Comparison of ENCODE assay signal across 7 cellular contexts in genomic region chr6:16390909-16391450, GRCh38.
DNase-seq lines count a peak whose midpoint lies in the region; ATAC-seq, FAIRE-seq and TF ChIP-seq lines count a peak whose summit lies in the region.
"Not testable (repeated sequence)": the region's sequence is repeated elsewhere in the genome, so short reads cannot be mapped to it uniquely, and the experiment has no call there.

No MANE protein-coding gene starts in this region.

- H3K9me3 Mint-ChIP-seq in HFFc6, result not testable (repeated sequence)

- not testable (repeated sequence) for H3K79me2 ChIP-seq in K562 (ENCODE audit: control insufficient read depth, insufficient read depth, low read length)

- not testable (repeated sequence) for H3K36me3 ChIP-seq in K562 (ENCODE audit: control insufficient read depth, insufficient read depth, low read length); cardiac muscle cell; right lobe of liver; neutrophil; skeletal muscle satellite cell (ENCODE audit: insufficient read depth, low read length); tibial artery

- not testable (repeated sequence) for H3K9ac ChIP-seq in K562 (ENCODE audit: insufficient read depth in 1 of 2, low read depth in 2 of 2, low read length in 2 of 2)
- H3K9ac ChIP-seq in skeletal muscle satellite cell (ENCODE audit: low read depth, low read length), result peak overlapping the region; percentile 60

- CTCF ChIA-PET in K562 (lab: Yijun Ruan, JAX; ENCODE audit: low intra/inter-chr PET ratio), result not testable (repeated sequence)

- in situ Hi-C loops in K562 (cut with MboI), result not testable (repeated sequence)

- peaks cover 14% of the 10 kb centered on the region; the same call in 1 of the 2 replicates for H3K36me3 Mint-ChIP-seq in HFFc6 (ENCODE audit: low read depth)

- H3K27ac ChIP-seq in K562 (ENCODE audit: extremely low read depth, low read depth, low read length), result not testable (repeated sequence)
- H3K27ac ChIP-seq in cardiac muscle cell (peak overlapping the region; percentile 30), right lobe of liver (peak overlapping the region in 2 of 3 donors; percentile 49 to 63), neutrophil (peak overlapping the region; percentile 42), tibial artery (peak overlapping the region; percentile 68 to 75)

- not testable (repeated sequence) for H3K9me3 ChIP-seq in K562 (replicated peaks; ENCODE audit: control insufficient read depth, insufficient read depth, low read depth, low read length); cardiac muscle cell (ENCODE audit: low read depth); right lobe of liver; neutrophil; skeletal muscle satellite cell (replicated peaks; ENCODE audit: low read length); tibial artery

- intact Hi-C loops in K562 (cut with micrococcal nuclease); right lobe of liver (cut with DNase I); tibial artery (cut with DNase I; ENCODE audit: low total_unique reads): not testable (repeated sequence)

- H3K9me1 ChIP-seq in K562 (ENCODE audit: control insufficient read depth, insufficient read depth, low read length), result not testable (repeated sequence)

- not testable (repeated sequence) for H2AFZ ChIP-seq in K562 (ENCODE audit: low read depth, low read length)

- peak overlapping the region; percentile 93 for H3K27ac Mint-ChIP-seq in HFFc6

- H3K4me1 Mint-ChIP-seq in HFFc6 (ENCODE audit: low read depth), result peaks cover 59% of the 10 kb centered on the region

- peaks cover 20 to 24% of the 10 kb centered on the region in 2 experiments; a peak in 4 of 5 replicates for H3K27me3 ChIP-seq in K562 (ENCODE audit: control insufficient read depth in 2 of 2, insufficient read depth in 2 of 2, low read length in 2 of 2)
- H3K27me3 ChIP-seq in cardiac muscle cell; right lobe of liver; neutrophil; skeletal muscle satellite cell (ENCODE audit: control insufficient read depth, insufficient read depth, low read length); tibial artery: not testable (repeated sequence)

- not testable (repeated sequence) for H4K20me1 ChIP-seq in K562 (replicated peaks; ENCODE audit: control insufficient read depth, insufficient read depth, low read length)

- POLR2A ChIA-PET in K562 (lab: Yijun Ruan, JAX), result not testable (repeated sequence)

- not testable (repeated sequence) for TF ChIP-seq RAD21 in K562 (CRISPR knock-in tag; conservative IDR thresholded peaks at IDR 0.05 in 1 of 2, IDR thresholded peaks at IDR 0.05 in 1 of 2)

- not testable (repeated sequence) for H3K27me3 Mint-ChIP-seq in HFFc6 (ENCODE audit: insufficient read depth)

- H3K4me2 ChIP-seq in K562 (ENCODE audit: insufficient read depth, low read length), result not testable (repeated sequence)
- H3K4me2 ChIP-seq in skeletal muscle satellite cell (ENCODE audit: low read length), result peak overlapping the region; percentile 50

- H3K4me3 ChIP-seq in K562; cardiac muscle cell; right lobe of liver; neutrophil (ENCODE audit: low read depth in 1 of 2, low read length in 1 of 2); skeletal muscle satellite cell (ENCODE audit: low read length); tibial artery: not testable (repeated sequence)

- not testable (repeated sequence) for TF ChIP-seq EP300 in K562 (IDR thresholded peaks at IDR 0.05; ENCODE audit: low read length)

- not testable (repeated sequence) for TF ChIP-seq CTCF in HFFc6 (IDR thresholded peaks at IDR 0.05); K562 (IDR thresholded peaks at IDR 0.05 in 2 of 3, conservative IDR thresholded peaks at IDR 0.05 in 1 of 3; ENCODE audit: insufficient read depth in 2 of 3, low read depth in 1 of 3, low read length in 3 of 3); cardiac muscle cell (IDR thresholded peaks at IDR 0.05; ENCODE audit: low read depth, low read length); right lobe of liver (IDR thresholded peaks at IDR 0.05); neutrophil (IDR thresholded peaks at IDR 0.05); tibial artery (IDR thresholded peaks at IDR 0.05)

- 20% methylated on average over 6 of the region's 6 CpGs for WGBS in K562 (ENCODE audit: insufficient coverage, low coverage, missing lambda C conversion rate)
- WGBS in right lobe of liver (ENCODE audit: insufficient coverage, low coverage, low lambda C conversion rate, missing lambda C conversion rate), result 97% methylated on average over 6 of the region's 6 CpGs

- ATAC-seq in K562, result peak; percentile 51; the same call in 1 of the 3 replicates
- ATAC-seq in right lobe of liver, result not testable (repeated sequence)

- FAIRE-seq in K562 (lab: Jason Lieb, UNC), result not testable (repeated sequence)

- not testable (repeated sequence) for DNase-seq in HFFc6; K562 (ENCODE audit: extremely low read depth in 1 of 4, low spot score in 3 of 4); cardiac muscle cell (ENCODE audit: low read depth in 1 of 2, low spot score in 1 of 2); right lobe of liver; tibial artery

- H3K4me1 ChIP-seq in K562 (replicated peaks in 1 of 2; ENCODE audit: control insufficient read depth in 2 of 2, insufficient read depth in 2 of 2, low read length in 2 of 2); cardiac muscle cell (ENCODE audit: low read depth); neutrophil (ENCODE audit: control insufficient read depth in 1 of 2, insufficient read depth in 1 of 2, low read depth in 1 of 2, low read length in 1 of 2): not testable (repeated sequence)
- H3K4me1 ChIP-seq in right lobe of liver (peaks cover 0 to 13% (median 2%) of the 10 kb centered on the region in 4 donors), skeletal muscle satellite cell (ENCODE audit: control insufficient read depth, insufficient read depth, low read length) (peaks cover 25% of the 10 kb centered on the region), tibial artery (peaks cover 0 to 20% (median 11%) of the 10 kb centered on the region in 4 donors)

- TF ChIP-seq POLR2A in K562 (conservative IDR thresholded peaks at IDR 0.05); right lobe of liver (IDR thresholded peaks at IDR 0.05): not testable (repeated sequence)

- BruUV-seq in K562 (replicated peaks; lab: Mats Ljungman, UMichigan), result not testable (repeated sequence)

- peak overlapping the region; percentile 34 for H3K4me3 Mint-ChIP-seq in HFFc6

TF ChIP-seq in K562, 482 proteins besides CTCF, POLR2A, EP300 and RAD21 (continues in another document):
- peak; percentile 75 for TF ChIP-seq CEBPG (CRISPR knock-in tag; IDR thresholded peaks at IDR 0.05)
- TF ChIP-seq CEBPG (tag; conservative IDR thresholded peaks at IDR 0.05 in 1 of 2, IDR thresholded peaks at IDR 0.05 in 1 of 2), result peak; percentile 90 to 96
- TF ChIP-seq NR2C2 (CRISPR knock-in tag; IDR thresholded peaks at IDR 0.05); JUND (tag; IDR thresholded peaks at IDR 0.05; ENCODE audit: borderline replicate concordance, low read depth, low read length); ATF1 (CRISPR knock-in tag; IDR thresholded peaks at IDR 0.05): not testable (repeated sequence)
- TF ChIP-seq NR2C2 (tag; IDR thresholded peaks at IDR 0.05), result peak; percentile 50; the same call in 1 of the 2 replicates
- peak; percentile 63 for TF ChIP-seq MAFG (tag; conservative IDR thresholded peaks at IDR 0.05)
- peak; percentile 60; the same call in 1 of the 2 replicates for TF ChIP-seq ZNF175 (CRISPR knock-in tag; IDR thresholded peaks at IDR 0.05; ENCODE audit: low read depth)
- 0 out of 2 replicates have a peak, but pooled peaks have one; percentile 42 for TF ChIP-seq ZKSCAN8 (CRISPR knock-in tag; IDR thresholded peaks at IDR 0.05)
- peak; percentile 61 for TF ChIP-seq NFE2 (IDR thresholded peaks at IDR 0.05; ENCODE audit: low read depth)
- TF ChIP-seq, protein P1, sequence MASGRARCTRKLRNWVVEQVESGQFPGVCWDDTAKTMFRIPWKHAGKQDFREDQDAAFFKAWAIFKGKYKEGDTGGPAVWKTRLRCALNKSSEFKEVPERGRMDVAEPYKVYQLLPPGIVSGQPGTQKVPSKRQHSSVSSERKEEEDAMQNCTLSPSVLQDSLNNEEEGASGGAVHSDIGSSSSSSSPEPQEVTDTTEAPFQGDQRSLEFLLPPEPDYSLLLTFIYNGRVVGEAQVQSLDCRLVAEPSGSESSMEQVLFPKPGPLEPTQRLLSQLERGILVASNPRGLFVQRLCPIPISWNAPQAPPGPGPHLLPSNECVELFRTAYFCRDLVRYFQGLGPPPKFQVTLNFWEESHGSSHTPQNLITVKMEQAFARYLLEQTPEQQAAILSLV (tag; IDR thresholded peaks at IDR 0.05), result peak; percentile 60; the same call in 1 of the 2 replicates
- TF ChIP-seq C11orf30 (IDR thresholded peaks at IDR 0.05; ENCODE audit: low read depth), result peak; percentile 33; the same call in 1 of the 2 replicates
- peak; percentile 92 for TF ChIP-seq CEBPB (tag; IDR thresholded peaks at IDR 0.05)
- TF ChIP-seq JUND (IDR thresholded peaks at IDR 0.05; ENCODE audit: borderline replicate concordance, low read depth, low read length), result peak; percentile 20; the same call in 1 of the 2 replicates
- 0 out of 2 replicates have a peak, but pooled peaks have one; percentile 35 for TF ChIP-seq ZNF584 (CRISPR knock-in tag; IDR thresholded peaks at IDR 0.05; ENCODE audit: low read depth)
- peak in 1 of 3 experiments; percentile 34 for TF ChIP-seq YY1 (IDR thresholded peaks at IDR 0.05; ENCODE audit: borderline replicate concordance in 1 of 3, control insufficient read depth in 1 of 3, extremely low read depth in 1 of 3, insufficient read depth in 3 of 3, insufficient read length in 1 of 3, insufficient replicate concordance in 2 of 3, low read depth in 1 of 3, low read length in 2 of 3)
- TF ChIP-seq ATF1 (tag; IDR thresholded peaks at IDR 0.05), result peak; percentile 29; the same call in 1 of the 2 replicates
